Comparison of ENCODE assay signal across 1 cellular context in genomic region chr16:1492082-1492922, GRCh38.
TF ChIP-seq lines count a peak whose summit lies in the region.

No MANE protein-coding gene starts in this region.

TF ChIP-seq in K562, 482 proteins besides CTCF, POLR2A, EP300 and RAD21:
- no peak for TF ChIP-seq IFI16 (CRISPR knock-in tag; IDR thresholded peaks at IDR 0.05)
- TF ChIP-seq THRA (IDR thresholded peaks at IDR 0.05): no peak
- TF ChIP-seq ZNF785 (CRISPR knock-in tag; IDR thresholded peaks at IDR 0.05): no peak
- no peak for TF ChIP-seq ZNF280A (IDR thresholded peaks at IDR 0.05; ENCODE audit: low read depth, partially characterized antibody)
- TF ChIP-seq RNF2 (IDR thresholded peaks at IDR 0.05): peak; percentile 11; the same call in 1 of the 2 replicates
- peak in 1 of 2 experiments; percentile 15; a peak in 1 of 4 replicates for TF ChIP-seq MAZ (CRISPR knock-in tag; conservative IDR thresholded peaks at IDR 0.05 in 1 of 2, IDR thresholded peaks at IDR 0.05 in 1 of 2)
- TF ChIP-seq NRF1 (conservative IDR thresholded peaks at IDR 0.05 in 1 of 2, IDR thresholded peaks at IDR 0.05 in 1 of 2): no peak
- no peak for TF ChIP-seq ZNF140 (CRISPR knock-in tag; IDR thresholded peaks at IDR 0.05)
- TF ChIP-seq PML (IDR thresholded peaks at IDR 0.05; ENCODE audit: low read length): 0 out of 2 replicates have a peak, but pooled peaks have one; percentile 24
- TF ChIP-seq BCOR (IDR thresholded peaks at IDR 0.05): peak; percentile 40; the same call in 1 of the 2 replicates
- TF ChIP-seq HDAC8 (tag; IDR thresholded peaks at IDR 0.05): 0 out of 2 replicates have a peak, but pooled peaks have one; percentile 69
- TF ChIP-seq FOXJ3 (CRISPR knock-in tag; IDR thresholded peaks at IDR 0.05): no peak
- 0 out of 2 replicates have a peak, but pooled peaks have one; percentile 54 for TF ChIP-seq LCOR (CRISPR knock-in tag; IDR thresholded peaks at IDR 0.05)
- 0 out of 2 replicates have a peak, but pooled peaks have one; percentile 36 for TF ChIP-seq NFRKB (IDR thresholded peaks at IDR 0.05; ENCODE audit: low read depth)
- TF ChIP-seq MBD1 (CRISPR knock-in tag; IDR thresholded peaks at IDR 0.05): 0 out of 2 replicates have a peak, but pooled peaks have one; percentile 16
- no peak for TF ChIP-seq ZBTB26 (CRISPR knock-in tag; IDR thresholded peaks at IDR 0.05)
- peak; percentile 84 for TF ChIP-seq ZNF75A (CRISPR knock-in tag; IDR thresholded peaks at IDR 0.05)
- peak; percentile 76; the same call in 1 of the 2 replicates for TF ChIP-seq KAT7 (CRISPR knock-in tag; IDR thresholded peaks at IDR 0.05; ENCODE audit: borderline replicate concordance)
- TF ChIP-seq DLX4 (CRISPR knock-in tag; IDR thresholded peaks at IDR 0.05): no peak
- TF ChIP-seq ATF1 (CRISPR knock-in tag; IDR thresholded peaks at IDR 0.05): no peak
- no peak for TF ChIP-seq ATF1 (tag; IDR thresholded peaks at IDR 0.05)
- TF ChIP-seq MEF2D (tag; conservative IDR thresholded peaks at IDR 0.05; ENCODE audit: low read depth): no peak
- 0 out of 2 replicates have a peak, but pooled peaks have one; percentile 28 for TF ChIP-seq ZBTB33 (CRISPR knock-in tag; IDR thresholded peaks at IDR 0.05)
- TF ChIP-seq HDAC1 (IDR thresholded peaks at IDR 0.05): no peak
- TF ChIP-seq RFX1 (IDR thresholded peaks at IDR 0.05): no peak
- peak; percentile 93 for TF ChIP-seq ZNF121 (CRISPR knock-in tag; conservative IDR thresholded peaks at IDR 0.05)
- no peak for TF ChIP-seq BMI1 (IDR thresholded peaks at IDR 0.05; ENCODE audit: low read length)
- TF ChIP-seq RFX5 (IDR thresholded peaks at IDR 0.05; ENCODE audit: low read depth, low read length): 0 out of 2 replicates have a peak, but pooled peaks have one; percentile 39
- TF ChIP-seq PHF21A (IDR thresholded peaks at IDR 0.05; ENCODE audit: borderline replicate concordance, low read depth): no peak
- TF ChIP-seq HDGF (IDR thresholded peaks at IDR 0.05): no peak
- TF ChIP-seq ZNF511 (CRISPR knock-in tag; IDR thresholded peaks at IDR 0.05): peak; percentile 67; the same call in 1 of the 2 replicates
- TF ChIP-seq ID3 (CRISPR knock-in tag; IDR thresholded peaks at IDR 0.05): no peak
- TF ChIP-seq ID3 (tag; IDR thresholded peaks at IDR 0.05): peak; percentile 79; the same call in 1 of the 2 replicates
- TF ChIP-seq SPI1 (IDR thresholded peaks at IDR 0.05; ENCODE audit: borderline replicate concordance, low read depth, low read length): no peak
- no peak for TF ChIP-seq MECOM (CRISPR knock-in tag; IDR thresholded peaks at IDR 0.05)
- no peak for TF ChIP-seq MAFG (tag; conservative IDR thresholded peaks at IDR 0.05)
- peak; percentile 93; the same call in 1 of the 2 replicates for TF ChIP-seq FOXK1 (CRISPR knock-in tag; IDR thresholded peaks at IDR 0.05; ENCODE audit: borderline replicate concordance)
- TF ChIP-seq EP400 (IDR thresholded peaks at IDR 0.05): no peak
- no peak for TF ChIP-seq CAMTA2 (CRISPR knock-in tag; conservative IDR thresholded peaks at IDR 0.05)
- TF ChIP-seq JUND (IDR thresholded peaks at IDR 0.05; ENCODE audit: borderline replicate concordance, low read depth, low read length): no peak
- TF ChIP-seq JUND (tag; IDR thresholded peaks at IDR 0.05; ENCODE audit: borderline replicate concordance, low read depth, low read length): no peak
